1 cellular context compared by ENCODE assay signal in genomic region chr11:65431452-65432132, GRCh38.
TF ChIP-seq lines count a peak whose summit lies in the region.

No MANE protein-coding gene starts in this region.

TF ChIP-seq in GM12878, 131 proteins besides CTCF, POLR2A, EP300 and RAD21 (continued from another document):
- TF ChIP-seq ATF3 (IDR thresholded peaks at IDR 0.05; ENCODE audit: borderline replicate concordance, extremely low read depth, low read depth, low read length) (no peak), POLR2AphosphoS5 (IDR thresholded peaks at IDR 0.05; ENCODE audit: low read length) (no peak), BCL3 (IDR thresholded peaks at IDR 0.05; ENCODE audit: borderline replicate concordance, insufficient read depth, low read depth, low read length, poor library complexity, severe bottlenecking) (no peak), ZNF217 (IDR thresholded peaks at IDR 0.05) (peak; percentile 13; the same call in 1 of the 2 replicates), NR2F1 (conservative IDR thresholded peaks at IDR 0.05) (peak; percentile 86), BHLHE40 (IDR thresholded peaks at IDR 0.05; ENCODE audit: borderline replicate concordance in 1 of 2, low read depth in 2 of 2, low read length in 1 of 2) (peak; percentile 76 to 79; a peak in 3 of 4 replicates), BCL11A (IDR thresholded peaks at IDR 0.05; ENCODE audit: low read depth, low read length) (peak; percentile 85), MEF2B (IDR thresholded peaks at IDR 0.05; ENCODE audit: partially characterized antibody, poor library complexity, severe bottlenecking) (peak; percentile 95), MAX (IDR thresholded peaks at IDR 0.05; ENCODE audit: low read depth, low read length) (no peak), PAX5 (IDR thresholded peaks at IDR 0.05; ENCODE audit: borderline replicate concordance, low read depth, low read length) (peak; percentile 66; the same call in 1 of the 2 replicates), RAD51 (IDR thresholded peaks at IDR 0.05) (no peak; the same call in 1 of the 2 replicates), ZBTB11 (CRISPR knock-in tag; IDR thresholded peaks at IDR 0.05) (no peak), EGR1 (IDR thresholded peaks at IDR 0.05; ENCODE audit: borderline replicate concordance in 1 of 2, low read depth in 2 of 2, low read length in 2 of 2) (no peak), NFYA (IDR thresholded peaks at IDR 0.05; ENCODE audit: borderline replicate concordance, low read depth, low read length) (no peak), ZNF24 (IDR thresholded peaks at IDR 0.05) (no peak), NKRF (conservative IDR thresholded peaks at IDR 0.05) (no peak), HCFC1 (IDR thresholded peaks at IDR 0.05; ENCODE audit: low read length) (no peak), NBN (IDR thresholded peaks at IDR 0.05) (peak; percentile 89), IRF4 (IDR thresholded peaks at IDR 0.05; ENCODE audit: low read depth, low read length) (no peak), ZNF687 (IDR thresholded peaks at IDR 0.05) (no peak), USF2 (IDR thresholded peaks at IDR 0.05; ENCODE audit: borderline replicate concordance, low read depth, low read length) (no peak), STAT3 (IDR thresholded peaks at IDR 0.05; ENCODE audit: low read depth, low read length) (no peak), ATF7 (IDR thresholded peaks at IDR 0.05; ENCODE audit: low read depth) (peak; percentile 92), BCLAF1 (IDR thresholded peaks at IDR 0.05) (no peak), BMI1 (IDR thresholded peaks at IDR 0.05; ENCODE audit: borderline replicate concordance) (peak; percentile 66; the same call in 1 of the 2 replicates), CBX3 (IDR thresholded peaks at IDR 0.05; ENCODE audit: borderline replicate concordance, low read depth) (no peak), POLR2AphosphoS2 (IDR thresholded peaks at IDR 0.05; ENCODE audit: low read depth, low read length) (no peak; the same call in 1 of the 2 replicates), TARDBP (IDR thresholded peaks at IDR 0.05; ENCODE audit: borderline replicate concordance) (no peak), ZNF622 (IDR thresholded peaks at IDR 0.05) (no peak)
